Comparison of ENCODE assay signal across 1 cellular context in the genomic region with DNA sequence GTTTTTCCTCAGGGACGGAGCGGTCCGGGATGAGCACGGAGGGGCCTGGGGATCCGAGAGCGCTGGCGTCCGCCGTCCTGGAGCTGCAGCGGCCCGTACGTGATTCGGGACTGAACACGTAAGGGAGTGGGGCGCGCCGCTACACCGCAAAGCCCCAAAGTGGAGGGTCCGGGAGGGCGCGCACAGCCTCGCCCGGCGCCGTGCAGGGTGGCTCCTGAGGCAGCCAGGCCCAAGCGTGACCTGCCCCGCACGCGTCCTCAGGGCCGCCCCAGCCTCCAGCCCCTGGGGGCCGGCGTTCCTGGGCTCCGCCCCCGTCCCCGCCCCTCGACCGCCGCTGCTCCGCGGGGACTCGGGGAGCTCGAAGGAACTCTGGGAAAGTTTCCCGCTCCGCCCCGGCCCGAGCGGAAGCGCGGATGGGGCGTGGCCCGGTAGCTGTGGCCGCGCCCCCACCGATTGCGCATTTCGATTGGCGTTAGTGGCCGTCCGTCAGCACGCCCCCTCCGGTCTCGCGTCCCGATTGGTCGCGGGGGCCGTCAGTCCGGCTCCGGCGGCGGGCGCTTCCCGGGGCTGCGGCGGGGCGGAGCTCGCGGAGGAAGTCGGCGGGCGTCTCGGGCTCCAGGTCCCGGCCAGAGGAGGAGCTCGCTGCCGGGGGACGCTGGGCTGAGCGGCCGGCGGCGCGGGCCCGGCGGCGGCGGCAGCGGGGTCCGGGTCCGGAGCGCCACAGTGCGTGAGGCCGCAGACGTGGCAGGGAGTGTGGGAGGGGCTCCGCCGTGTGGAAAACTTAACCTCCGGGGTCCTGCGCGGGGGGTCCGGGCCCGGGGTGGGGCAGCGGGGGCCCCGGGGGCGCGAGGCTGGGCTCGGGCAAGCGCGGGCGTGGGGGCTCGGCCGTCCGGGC.
TF ChIP-seq lines count a peak whose summit lies in the region.

Gene ANKRD16, minus strand, starts transcription at position 270 of the 895 bp plus-strand sequence. CDS start 539 bp downstream, outside the sequence.
Gene FBH1, plus strand, starts transcription at position 620 of the 895 bp plus-strand sequence. Its CDS starts 103 bp downstream, at position 723.

TF ChIP-seq in HepG2, 621 proteins besides CTCF, POLR2A, EP300 and RAD21 (continued from another document and continues in another):
- 0 out of 2 replicates have a peak, but pooled peaks have one; percentile 48 for TF ChIP-seq HIC2 (CRISPR knock-in tag; IDR thresholded peaks at IDR 0.05; ENCODE audit: low read depth)
- no peak for TF ChIP-seq TFE3 (CRISPR knock-in tag; IDR thresholded peaks at IDR 0.05)
- no peak for TF ChIP-seq ZBTB1 (CRISPR knock-in tag; IDR thresholded peaks at IDR 0.05; ENCODE audit: borderline replicate concordance)
- no peak for TF ChIP-seq PLSCR1 (CRISPR knock-in tag; IDR thresholded peaks at IDR 0.05; ENCODE audit: borderline replicate concordance)
- no peak for TF ChIP-seq ZNF660 (CRISPR knock-in tag; IDR thresholded peaks at IDR 0.05; ENCODE audit: borderline replicate concordance, low read depth)
- 0 out of 2 replicates have a peak, but pooled peaks have one; percentile 83 for TF ChIP-seq ZNF879 (CRISPR knock-in tag; IDR thresholded peaks at IDR 0.05)
- TF ChIP-seq ZNF30 (CRISPR knock-in tag; IDR thresholded peaks at IDR 0.05) = no peak
- TF ChIP-seq, protein P1, sequence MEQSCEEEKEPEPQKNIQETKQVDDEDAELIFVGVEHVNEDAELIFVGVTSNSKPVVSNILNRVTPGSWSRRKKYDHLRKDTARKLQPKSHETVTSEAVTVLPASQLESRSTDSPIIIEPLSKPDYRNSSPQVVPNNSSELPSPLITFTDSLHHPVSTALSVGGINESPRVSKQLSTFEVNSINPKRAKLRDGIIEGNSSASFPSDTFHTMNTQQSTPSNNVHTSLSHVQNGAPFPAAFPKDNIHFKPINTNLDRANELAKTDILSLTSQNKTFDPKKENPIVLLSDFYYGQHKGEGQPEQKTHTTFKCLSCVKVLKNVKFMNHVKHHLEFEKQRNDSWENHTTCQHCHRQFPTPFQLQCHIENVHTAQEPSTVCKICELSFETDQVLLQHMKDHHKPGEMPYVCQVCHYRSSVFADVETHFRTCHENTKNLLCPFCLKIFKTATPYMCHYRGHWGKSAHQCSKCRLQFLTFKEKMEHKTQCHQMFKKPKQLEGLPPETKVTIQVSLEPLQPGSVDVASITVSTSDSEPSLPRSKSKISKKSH (CRISPR knock-in tag; IDR thresholded peaks at IDR 0.05; ENCODE audit: borderline replicate concordance) = peak; percentile 80; the same call in 1 of the 2 replicates
- TF ChIP-seq, protein P2, sequence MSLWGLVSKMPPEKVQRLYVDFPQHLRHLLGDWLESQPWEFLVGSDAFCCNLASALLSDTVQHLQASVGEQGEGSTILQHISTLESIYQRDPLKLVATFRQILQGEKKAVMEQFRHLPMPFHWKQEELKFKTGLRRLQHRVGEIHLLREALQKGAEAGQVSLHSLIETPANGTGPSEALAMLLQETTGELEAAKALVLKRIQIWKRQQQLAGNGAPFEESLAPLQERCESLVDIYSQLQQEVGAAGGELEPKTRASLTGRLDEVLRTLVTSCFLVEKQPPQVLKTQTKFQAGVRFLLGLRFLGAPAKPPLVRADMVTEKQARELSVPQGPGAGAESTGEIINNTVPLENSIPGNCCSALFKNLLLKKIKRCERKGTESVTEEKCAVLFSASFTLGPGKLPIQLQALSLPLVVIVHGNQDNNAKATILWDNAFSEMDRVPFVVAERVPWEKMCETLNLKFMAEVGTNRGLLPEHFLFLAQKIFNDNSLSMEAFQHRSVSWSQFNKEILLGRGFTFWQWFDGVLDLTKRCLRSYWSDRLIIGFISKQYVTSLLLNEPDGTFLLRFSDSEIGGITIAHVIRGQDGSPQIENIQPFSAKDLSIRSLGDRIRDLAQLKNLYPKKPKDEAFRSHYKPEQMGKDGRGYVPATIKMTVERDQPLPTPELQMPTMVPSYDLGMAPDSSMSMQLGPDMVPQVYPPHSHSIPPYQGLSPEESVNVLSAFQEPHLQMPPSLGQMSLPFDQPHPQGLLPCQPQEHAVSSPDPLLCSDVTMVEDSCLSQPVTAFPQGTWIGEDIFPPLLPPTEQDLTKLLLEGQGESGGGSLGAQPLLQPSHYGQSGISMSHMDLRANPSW (CRISPR knock-in tag; IDR thresholded peaks at IDR 0.05; ENCODE audit: borderline replicate concordance) = no peak
- TF ChIP-seq KDM5A (IDR thresholded peaks at IDR 0.05; ENCODE audit: borderline replicate concordance, low read length) = no peak
- no peak for TF ChIP-seq NFIC (IDR thresholded peaks at IDR 0.05; ENCODE audit: low read length)
- TF ChIP-seq GABPB1 (CRISPR knock-in tag; IDR thresholded peaks at IDR 0.05) = peak; percentile 95
- TF ChIP-seq GABPA (IDR thresholded peaks at IDR 0.05; ENCODE audit: low read depth, low read length) = peak; percentile 94
- TF ChIP-seq GABPA (CRISPR knock-in tag; IDR thresholded peaks at IDR 0.05; ENCODE audit: low read depth) = peak; percentile 90
- peak; percentile 93; the same call in 1 of the 2 replicates for TF ChIP-seq NRL (CRISPR knock-in tag; IDR thresholded peaks at IDR 0.05; ENCODE audit: borderline replicate concordance)
- peak; percentile 93 for TF ChIP-seq XRCC5 (optimal IDR thresholded peaks at IDR 0.05; ENCODE audit: low read length)
- no peak for TF ChIP-seq FIP1L1 (IDR thresholded peaks at IDR 0.05; ENCODE audit: borderline replicate concordance, insufficient read depth, low read depth, low read length)
- TF ChIP-seq ATM (IDR thresholded peaks at IDR 0.05; ENCODE audit: borderline replicate concordance) = no peak
- TF ChIP-seq JDP2 (CRISPR knock-in tag; IDR thresholded peaks at IDR 0.05; ENCODE audit: borderline replicate concordance) = no peak
- TF ChIP-seq HNRNPLL (IDR thresholded peaks at IDR 0.05; ENCODE audit: low read depth, low read length, poor library complexity, severe bottlenecking) = peak; percentile 78
- TF ChIP-seq PCBP2 (optimal IDR thresholded peaks at IDR 0.05; ENCODE audit: low read depth, low read length, poor library complexity, severe bottlenecking) = no peak
- no peak for TF ChIP-seq ZNF720 (CRISPR knock-in tag; IDR thresholded peaks at IDR 0.05)
- TF ChIP-seq TEAD2 (CRISPR knock-in tag; IDR thresholded peaks at IDR 0.05) = no peak
- TF ChIP-seq, protein P3, sequence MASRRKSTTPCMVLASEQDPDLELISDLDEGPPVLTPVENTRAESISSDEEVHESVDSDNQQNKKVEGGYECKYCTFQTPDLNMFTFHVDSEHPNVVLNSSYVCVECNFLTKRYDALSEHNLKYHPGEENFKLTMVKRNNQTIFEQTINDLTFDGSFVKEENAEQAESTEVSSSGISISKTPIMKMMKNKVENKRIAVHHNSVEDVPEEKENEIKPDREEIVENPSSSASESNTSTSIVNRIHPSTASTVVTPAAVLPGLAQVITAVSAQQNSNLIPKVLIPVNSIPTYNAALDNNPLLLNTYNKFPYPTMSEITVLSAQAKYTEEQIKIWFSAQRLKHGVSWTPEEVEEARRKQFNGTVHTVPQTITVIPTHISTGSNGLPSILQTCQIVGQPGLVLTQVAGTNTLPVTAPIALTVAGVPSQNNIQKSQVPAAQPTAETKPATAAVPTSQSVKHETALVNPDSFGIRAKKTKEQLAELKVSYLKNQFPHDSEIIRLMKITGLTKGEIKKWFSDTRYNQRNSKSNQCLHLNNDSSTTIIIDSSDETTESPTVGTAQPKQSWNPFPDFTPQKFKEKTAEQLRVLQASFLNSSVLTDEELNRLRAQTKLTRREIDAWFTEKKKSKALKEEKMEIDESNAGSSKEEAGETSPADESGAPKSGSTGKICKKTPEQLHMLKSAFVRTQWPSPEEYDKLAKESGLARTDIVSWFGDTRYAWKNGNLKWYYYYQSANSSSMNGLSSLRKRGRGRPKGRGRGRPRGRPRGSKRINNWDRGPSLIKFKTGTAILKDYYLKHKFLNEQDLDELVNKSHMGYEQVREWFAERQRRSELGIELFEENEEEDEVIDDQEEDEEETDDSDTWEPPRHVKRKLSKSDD (CRISPR knock-in tag; IDR thresholded peaks at IDR 0.05; ENCODE audit: low read depth) = no peak
- no peak; the same call in 1 of the 2 replicates for TF ChIP-seq KDM2A (CRISPR knock-in tag; IDR thresholded peaks at IDR 0.05; ENCODE audit: borderline replicate concordance, low read depth)
- TF ChIP-seq ZNF780A (CRISPR knock-in tag; IDR thresholded peaks at IDR 0.05) = no peak
- no peak for TF ChIP-seq ARNT (IDR thresholded peaks at IDR 0.05)
- no peak for TF ChIP-seq FOXP1 (IDR thresholded peaks at IDR 0.05)
- TF ChIP-seq FOXP1 (CRISPR knock-in tag; IDR thresholded peaks at IDR 0.05) = no peak
- no peak for TF ChIP-seq NR3C1 (CRISPR knock-in tag; IDR thresholded peaks at IDR 0.05)
- no peak for TF ChIP-seq SOX6 (IDR thresholded peaks at IDR 0.05)
- peak; percentile 25; the same call in 1 of the 2 replicates for TF ChIP-seq SOX6 (CRISPR knock-in tag; IDR thresholded peaks at IDR 0.05)
- TF ChIP-seq SRSF9 (IDR thresholded peaks at IDR 0.05; ENCODE audit: borderline replicate concordance, insufficient read depth, low read depth, low read length, poor library complexity, severe bottlenecking) = no peak
- TF ChIP-seq MNT (IDR thresholded peaks at IDR 0.05) = 0 out of 2 replicates have a peak, but pooled peaks have one; percentile 30
- no peak for TF ChIP-seq EZH2 (conservative IDR thresholded peaks at IDR 0.05; ENCODE audit: low read depth, low read length)
- TF ChIP-seq HNF4A (CRISPR knock-in tag; IDR thresholded peaks at IDR 0.05) = no peak
- no peak for TF ChIP-seq HDAC6 (IDR thresholded peaks at IDR 0.05; ENCODE audit: low read depth, low read length)
- TF ChIP-seq SYNCRIP (IDR thresholded peaks at IDR 0.05; ENCODE audit: insufficient read depth, low read depth, low read length) = no peak
- no peak for TF ChIP-seq ZNF20 (CRISPR knock-in tag; IDR thresholded peaks at IDR 0.05)
- TF ChIP-seq RARA (CRISPR knock-in tag; IDR thresholded peaks at IDR 0.05) = peak; percentile 37; the same call in 1 of the 2 replicates
- TF ChIP-seq MXD4 (CRISPR knock-in tag; IDR thresholded peaks at IDR 0.05) = peak; percentile 85
- TF ChIP-seq, protein P4, sequence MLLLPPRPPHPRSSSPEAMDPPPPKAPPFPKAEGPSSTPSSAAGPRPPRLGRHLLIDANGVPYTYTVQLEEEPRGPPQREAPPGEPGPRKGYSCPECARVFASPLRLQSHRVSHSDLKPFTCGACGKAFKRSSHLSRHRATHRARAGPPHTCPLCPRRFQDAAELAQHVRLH (CRISPR knock-in tag; IDR thresholded peaks at IDR 0.05; ENCODE audit: borderline replicate concordance, low read depth) = no peak
- peak; percentile 63; the same call in 1 of the 2 replicates for TF ChIP-seq ESRRA (CRISPR knock-in tag; IDR thresholded peaks at IDR 0.05; ENCODE audit: low read depth)
- TF ChIP-seq, protein P5, sequence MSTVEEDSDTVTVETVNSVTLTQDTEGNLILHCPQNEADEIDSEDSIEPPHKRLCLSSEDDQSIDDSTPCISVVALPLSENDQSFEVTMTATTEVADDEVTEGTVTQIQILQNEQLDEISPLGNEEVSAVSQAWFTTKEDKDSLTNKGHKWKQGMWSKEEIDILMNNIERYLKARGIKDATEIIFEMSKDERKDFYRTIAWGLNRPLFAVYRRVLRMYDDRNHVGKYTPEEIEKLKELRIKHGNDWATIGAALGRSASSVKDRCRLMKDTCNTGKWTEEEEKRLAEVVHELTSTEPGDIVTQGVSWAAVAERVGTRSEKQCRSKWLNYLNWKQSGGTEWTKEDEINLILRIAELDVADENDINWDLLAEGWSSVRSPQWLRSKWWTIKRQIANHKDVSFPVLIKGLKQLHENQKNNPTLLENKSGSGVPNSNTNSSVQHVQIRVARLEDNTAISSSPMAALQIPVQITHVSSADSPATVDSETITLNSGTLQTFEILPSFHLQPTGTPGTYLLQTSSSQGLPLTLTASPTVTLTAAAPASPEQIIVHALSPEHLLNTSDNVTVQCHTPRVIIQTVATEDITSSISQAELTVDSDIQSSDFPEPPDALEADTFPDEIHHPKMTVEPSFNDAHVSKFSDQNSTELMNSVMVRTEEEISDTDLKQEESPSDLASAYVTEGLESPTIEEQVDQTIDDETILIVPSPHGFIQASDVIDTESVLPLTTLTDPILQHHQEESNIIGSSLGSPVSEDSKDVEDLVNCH (CRISPR knock-in tag; IDR thresholded peaks at IDR 0.05) = no peak
- TF ChIP-seq TCF12 (IDR thresholded peaks at IDR 0.05) = no peak
- 0 out of 2 replicates have a peak, but pooled peaks have one; percentile 60 for TF ChIP-seq TCF12 (CRISPR knock-in tag; IDR thresholded peaks at IDR 0.05)
